9 cellular contexts compared by ENCODE assay signal in the genomic region with DNA sequence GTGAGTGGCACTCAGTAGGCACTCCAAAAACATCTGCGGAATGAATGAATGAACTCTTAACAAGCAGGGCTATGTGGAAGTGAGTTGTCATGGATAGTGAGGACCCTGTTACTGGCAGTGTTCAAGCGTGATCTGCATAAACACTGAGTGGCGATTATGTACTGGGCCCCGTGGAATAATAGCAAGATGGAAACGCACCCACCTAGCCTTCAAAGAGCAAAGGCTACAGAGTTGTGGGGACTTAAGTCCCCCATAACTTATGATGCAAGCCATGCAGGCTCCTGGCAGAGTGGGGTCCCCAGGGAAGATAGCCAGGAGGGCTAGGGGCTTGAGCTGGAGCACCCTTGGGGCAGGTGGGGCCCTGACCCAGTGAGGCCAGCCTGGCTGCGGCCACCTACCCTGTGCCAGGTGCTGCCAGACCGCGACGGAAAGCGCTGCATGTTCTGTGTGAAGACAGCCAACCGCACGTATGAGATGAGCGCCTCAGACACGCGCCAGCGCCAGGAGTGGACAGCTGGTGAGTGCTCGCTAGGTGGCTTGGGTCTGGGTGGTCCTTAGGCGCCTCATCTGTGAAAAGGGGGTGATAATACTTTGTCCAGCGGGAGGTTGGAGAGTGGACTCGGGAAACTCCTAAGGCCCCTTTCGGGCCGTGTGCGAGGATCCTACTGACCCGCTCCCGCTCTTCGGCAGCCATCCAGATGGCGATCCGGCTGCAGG. TPM values are rescaled to one million over a fixed set of nuclear protein-coding genes. Genes with fewer than 3 reads are reported as not detected.
DNase-seq lines count a peak whose midpoint lies in the region; ATAC-seq and TF ChIP-seq lines count a peak whose summit lies in the region.
"Had no signal": no experiment of that assay in that cellular context is flagged by ENCODE, and none has a peak within 500 bp of the region (broad histone marks: within the 10 kb centered on the region; RNA-seq: fewer than 3 reads in every experiment).

No MANE protein-coding gene starts in this region.

- no peaks in the 10 kb centered on the region for H3K36me3 ChIP-seq in breast epithelium
- no peaks in the 10 kb centered on the region for H3K36me3 ChIP-seq in testis (ENCODE audit: low read depth, missing control alignments)

- H3K4me1 ChIP-seq in breast epithelium (no peaks in the 10 kb centered on the region), testis (peaks cover 5% of the 10 kb centered on the region)

- H3K27me3 ChIP-seq in breast epithelium = no peaks in the 10 kb centered on the region
- no peaks in the 10 kb centered on the region for H3K27me3 ChIP-seq in testis
- H3K27me3 ChIP-seq: BLaER1 treated with 17β-estradiol and CSF1 and Interleukin-3, amounts not matched to agents 10 nM and 100 nM had no signal

- H3K4me3 ChIP-seq in breast epithelium = peak overlapping the region; percentile 46 to 68 (median 55)
- H3K4me3 ChIP-seq in testis = peak overlapping the region; percentile 43 to 59
- H3K4me3 ChIP-seq: BLaER1 treated with 17β-estradiol and CSF1 and Interleukin-3, amounts not matched to agents 10 nM and 100 nM had no signal

- ATAC-seq in GM18867 (IDR thresholded peaks at IDR 0.05; ENCODE audit: unreplicated experiment) (no peak), GM21717 (IDR thresholded peaks at IDR 0.05; ENCODE audit: unreplicated experiment) (no peak)

- H3K27ac ChIP-seq in breast epithelium (no peak overlapping the region), testis (no peak overlapping the region)
- H3K27ac ChIP-seq: BLaER1 treated with 17β-estradiol and CSF1 and Interleukin-3, amounts not matched to agents 10 nM and 100 nM had no signal

- TF ChIP-seq CTCF in breast epithelium (IDR thresholded peaks at IDR 0.05) (no peak), testis (IDR thresholded peaks at IDR 0.05) (no peak)

- TF ChIP-seq POLR2A in breast epithelium (IDR thresholded peaks at IDR 0.05) (no peak), testis (IDR thresholded peaks at IDR 0.05) (no peak)

- WGBS in testis, 2 donors = 29 to 34% methylated on average over 23 to 28 of the region's 28 CpGs

- H3K9me3 ChIP-seq in breast epithelium (no peaks in the 10 kb centered on the region), testis (no peaks in the 10 kb centered on the region)
- H3K9me3 ChIP-seq: BLaER1 treated with 17β-estradiol and CSF1 and Interleukin-3, amounts not matched to agents 10 nM and 100 nM had no signal

- DNase-seq in NCI-H510A (lab: John Stamatoyannopoulos, UW) (peak; percentile 35), NCI-H510A treated with DMSO at 0.1 percent for 48 hours (lab: John Stamatoyannopoulos, UW) (no peak), breast epithelium (ENCODE audit: low spot score in 2 of 2) (no peak), left kidney (ENCODE audit: low read depth, low spot score) (peak; percentile 82), testis (peak; percentile 44)
- no peak for DNase-seq in stimulated activated CD4-positive, alpha-beta T cell treated with anti-CD3 and anti-CD28 coated beads, Interleukin-2, amount 100 ng/mL, for 24 hours

- intact Hi-C loops in breast epithelium (cut with DNase I; ENCODE audit: low total_unique reads) = no loop called here
- intact Hi-C loops in testis (cut with DNase I; ENCODE audit: low total_unique reads) = no loop called here

RNA-seq across cellular contexts. Expression of gene DEF6, which starts 20.0 kb away (rescaled TPM):
- total RNA-seq in breast epithelium (10 to 100 TPM in 2 of 3 donors, 1 to 10 TPM in 1; 4.8 to 14.2 (median 14.1) TPM), testis (10 to 100 TPM; 13.1 to 20.9 TPM)
- polyA plus RNA-seq in testis (ENCODE audit: insufficient read depth, low read depth, low replicate concordance) = 29.5 TPM

RNA-seq across cellular contexts. Expression of gene PPARD, which starts 24.7 kb away (rescaled TPM):
- total RNA-seq in breast epithelium = 10 to 100 TPM in 2 of 3 donors, 1 to 10 TPM in 1; 7.2 to 11.1 (median 10.7) TPM
- total RNA-seq in testis = 10 to 100 TPM; 21.0 to 23.0 TPM
- polyA plus RNA-seq in testis (ENCODE audit: insufficient read depth, low read depth, low replicate concordance) = 21.5 TPM

RNA-seq across cellular contexts. Expression of gene ZNF76, which starts 58.1 kb away (rescaled TPM):
- total RNA-seq in breast epithelium = 10 to 100 TPM; 32.3 to 53.0 (median 46.9) TPM
- total RNA-seq in testis = 10 to 100 TPM; 81.3 to 97.3 TPM
- 76.9 TPM for polyA plus RNA-seq in testis (ENCODE audit: insufficient read depth, low read depth, low replicate concordance)

Comparison
In these comparisons a context has a peak if more than half of its experiments do, and no peak if none do; other contexts are left out.
1. DNase-seq: peak in NCI-H510A (single experiment), left kidney (single experiment) and testis (single experiment); none in NCI-H510A treated with DMSO at 0.1 percent for 48 hours (single experiment), breast epithelium (0 of 2) and stimulated activated CD4-positive, alpha-beta T cell treated with anti-CD3 and anti-CD28 coated beads, Interleukin-2, amount 100 ng/mL, for 24 hours (0 of 2).